13 cellular contexts compared by ENCODE assay signal in genomic region chr1:198641966-198642656, GRCh38. TPM values are rescaled to one million over a fixed set of nuclear protein-coding genes. Genes with fewer than 3 reads are reported as not detected.
A peak's percentile ranks its signal among the peaks of the same experiment; 100 is the strongest.
DNase-seq lines count a peak whose midpoint lies in the region; ATAC-seq and TF ChIP-seq lines count a peak whose summit lies in the region.
"Had no signal": no experiment of that assay in that cellular context is flagged by ENCODE, and none has a peak within 500 bp of the region (broad histone marks: within the 10 kb centered on the region; RNA-seq: fewer than 3 reads in every experiment).

No MANE protein-coding gene starts in this region.

- peak overlapping the region; percentile 93 for H3K27ac Mint-ChIP-seq in activated naive CD8-positive, alpha-beta T cell treated with anti-CD3 and anti-CD28 coated beads for 36 hours
- peak overlapping the region; percentile 98 for H3K27ac Mint-ChIP-seq in stimulated activated effector memory CD8-positive, alpha-beta T cell treated with anti-CD3 and anti-CD28 coated beads, Interleukin-12 subunit alpha, Interleukin-12 subunit beta, amount 100 ng/mL, for 72 hours

- ATAC-seq in SK-N-SH treated with all-trans-retinoic acid at 6 μM for 48 hours, result peak; percentile 36
- no peak for ATAC-seq in stimulated activated effector memory CD8-positive, alpha-beta T cell treated with anti-CD3 and anti-CD28 coated beads, Interleukin-12 subunit alpha, Interleukin-12 subunit beta, amount 100 ng/mL, for 72 hours
- no peak for ATAC-seq in HG02938 (IDR thresholded peaks at IDR 0.05; ENCODE audit: unreplicated experiment)

- peaks cover 52% of the 10 kb centered on the region for H3K4me1 Mint-ChIP-seq in activated naive CD8-positive, alpha-beta T cell treated with anti-CD3 and anti-CD28 coated beads for 36 hours
- H3K4me1 Mint-ChIP-seq in stimulated activated effector memory CD8-positive, alpha-beta T cell treated with anti-CD3 and anti-CD28 coated beads, Interleukin-12 subunit alpha, Interleukin-12 subunit beta, amount 100 ng/mL, for 72 hours, result peaks cover 25% of the 10 kb centered on the region

- H3K4me2 ChIP-seq in SK-N-SH (no peak overlapping the region), Karpas-422 (ENCODE audit: low read depth, low read length, poor library complexity, severe bottlenecking) (peak overlapping the region; percentile 90)

- H3K9ac ChIP-seq in SK-N-SH (no peak overlapping the region), Karpas-422 (ENCODE audit: low read length) (peak overlapping the region; percentile 82)

- peak overlapping the region in 1 of 2 experiments; percentile 40; a peak in 2 of 4 replicates for H3K27ac ChIP-seq in SK-N-SH (ENCODE audit: low read depth in 2 of 2, low read length in 1 of 2)
- H3K27ac ChIP-seq in Karpas-422 (ENCODE audit: low read length), result peak overlapping the region; percentile 99

- no peak for TF ChIP-seq RAD21 in SK-N-SH (IDR thresholded peaks at IDR 0.05; ENCODE audit: low read length)

- TF ChIP-seq CTCF in SK-N-SH (IDR thresholded peaks at IDR 0.05), result no peak

- H3K36me3 ChIP-seq in SK-N-SH (replicated peaks in 1 of 2; ENCODE audit: control insufficient read depth in 1 of 2, insufficient read depth in 2 of 2, low read length in 1 of 2), result no peaks in the 10 kb centered on the region
- peaks cover 56% of the 10 kb centered on the region for H3K36me3 ChIP-seq in Karpas-422 (ENCODE audit: insufficient read depth, low read length)
- H3K36me3 ChIP-seq: esophagus squamous epithelium had no signal

- WGBS in SK-N-SH (ENCODE audit: low lambda C conversion rate), result 92% methylated on average over 5 of the region's 5 CpGs

- POLR2A ChIA-PET in SK-N-SH (lab: Yijun Ruan, JAX), result no interaction called here

- no peak for TF ChIP-seq EP300 in SK-N-SH (IDR thresholded peaks at IDR 0.05; ENCODE audit: borderline replicate concordance in 1 of 2, low read depth in 1 of 2, low read length in 1 of 2)

- no peaks in the 10 kb centered on the region for H4K20me1 ChIP-seq in SK-N-SH (ENCODE audit: insufficient read depth)
- no peaks in the 10 kb centered on the region for H4K20me1 ChIP-seq in Karpas-422 (ENCODE audit: insufficient read depth, low read depth, low read length)

- H3K9me2 ChIP-seq in SK-N-SH, result no peaks in the 10 kb centered on the region
- no peaks in the 10 kb centered on the region for H3K9me2 ChIP-seq in Karpas-422 (replicated peaks; ENCODE audit: insufficient read depth, low read length)

- no peak overlapping the region for H3K4me3 ChIP-seq in SK-N-SH (ENCODE audit: low read depth in 2 of 2, low read length in 1 of 2)
- peak overlapping the region; percentile 61 for H3K4me3 ChIP-seq in Karpas-422 (ENCODE audit: low read length)

- H2AFZ ChIP-seq in SK-N-SH (ENCODE audit: low read depth), result no peak overlapping the region
- H2AFZ ChIP-seq in Karpas-422 (ENCODE audit: low read length), result no peak overlapping the region

- H3F3A ChIP-seq in SK-N-SH (replicated peaks; ENCODE audit: insufficient read depth), result peaks cover 6% of the 10 kb centered on the region

- no peaks in the 10 kb centered on the region for H3K9me3 Mint-ChIP-seq in activated naive CD8-positive, alpha-beta T cell treated with anti-CD3 and anti-CD28 coated beads for 36 hours
- H3K9me3 Mint-ChIP-seq in stimulated activated effector memory CD8-positive, alpha-beta T cell treated with anti-CD3 and anti-CD28 coated beads, Interleukin-12 subunit alpha, Interleukin-12 subunit beta, amount 100 ng/mL, for 72 hours, result no peaks in the 10 kb centered on the region

- H3K4me1 ChIP-seq in SK-N-SH (ENCODE audit: control insufficient read depth in 1 of 2, insufficient read depth in 2 of 2, low read depth in 1 of 2, low read length in 1 of 2) (peaks cover 0 to 9% of the 10 kb centered on the region in 2 experiments; a peak in 1 of 4 replicates), Karpas-422 (ENCODE audit: low read length) (peaks cover 98% of the 10 kb centered on the region)
- H3K4me1 ChIP-seq: esophagus squamous epithelium had no signal

- CTCF ChIA-PET in SK-N-SH (lab: Yijun Ruan, JAX), result interaction anchor here (0.6 kb wide), 1 partner anchor 15 kb away, joined by 3 read pairs; no protein-coding TSS in a partner anchor

- no peaks in the 10 kb centered on the region for H3K27me3 ChIP-seq in SK-N-SH (ENCODE audit: insufficient read depth)
- no peaks in the 10 kb centered on the region for H3K27me3 ChIP-seq in Karpas-422 (ENCODE audit: low read length)
- H3K27me3 ChIP-seq: esophagus squamous epithelium had no signal

- H3K4me3 Mint-ChIP-seq in activated naive CD8-positive, alpha-beta T cell treated with anti-CD3 and anti-CD28 coated beads for 36 hours, result peak overlapping the region; percentile 92
- peak overlapping the region; percentile 67 for H3K4me3 Mint-ChIP-seq in stimulated activated effector memory CD8-positive, alpha-beta T cell treated with anti-CD3 and anti-CD28 coated beads, Interleukin-12 subunit alpha, Interleukin-12 subunit beta, amount 100 ng/mL, for 72 hours

- H3K79me2 ChIP-seq in SK-N-SH (ENCODE audit: insufficient read depth) (no peaks in the 10 kb centered on the region), Karpas-422 (ENCODE audit: low read length) (peaks cover 68% of the 10 kb centered on the region)

- H3K9me3 ChIP-seq in SK-N-SH (peaks cover 6% of the 10 kb centered on the region; the same call in 1 of the 2 replicates), Karpas-422 (ENCODE audit: low read length) (0 out of 2 replicates have a peak, but pooled peaks cover 2% of the 10 kb centered on the region)
- H3K9me3 ChIP-seq: esophagus squamous epithelium had no signal

- H3K27me3 Mint-ChIP-seq in activated naive CD8-positive, alpha-beta T cell treated with anti-CD3 and anti-CD28 coated beads for 36 hours, result no peaks in the 10 kb centered on the region

- H3K36me3 Mint-ChIP-seq in activated naive CD8-positive, alpha-beta T cell treated with anti-CD3 and anti-CD28 coated beads for 36 hours, result peaks cover 60% of the 10 kb centered on the region
- peaks cover 91% of the 10 kb centered on the region for H3K36me3 Mint-ChIP-seq in stimulated activated effector memory CD8-positive, alpha-beta T cell treated with anti-CD3 and anti-CD28 coated beads, Interleukin-12 subunit alpha, Interleukin-12 subunit beta, amount 100 ng/mL, for 72 hours

- DNase-seq in SK-N-SH (no peak), Karpas-422 (no peak), AG08395 (ENCODE audit: low spot score) (no peak), NCI-H1417 treated with DMSO at 0.1 percent for 48 hours (lab: John Stamatoyannopoulos, UW) (no peak)
- DNase-seq in activated naive CD8-positive, alpha-beta T cell treated with anti-CD3 and anti-CD28 coated beads for 36 hours, result no peak
- DNase-seq in stimulated activated effector memory CD8-positive, alpha-beta T cell treated with anti-CD3 and anti-CD28 coated beads, Interleukin-12 subunit alpha, Interleukin-12 subunit beta, amount 100 ng/mL, for 72 hours (ENCODE audit: low spot score in 2 of 2), result no peak
- DNase-seq: 8988T, cerebellar nuclear complex, esophagus squamous epithelium, NCI-H2081 treated with DMSO at 0.1 percent for 48 hours, posterior cingulate gyrus had no signal

TF ChIP-seq in SK-N-SH treated with all-trans-retinoic acid at 6 μM for 48 hours, 23 proteins besides CTCF, POLR2A, EP300 and RAD21:
- TF ChIP-seq CSDC2 (CRISPR knock-in tag; IDR thresholded peaks at IDR 0.05) (no peak), TCF4 (CRISPR knock-in tag; IDR thresholded peaks at IDR 0.05; ENCODE audit: borderline replicate concordance) (no peak), RARB (CRISPR knock-in tag; IDR thresholded peaks at IDR 0.05) (no peak), BACH2 (CRISPR knock-in tag; IDR thresholded peaks at IDR 0.05; ENCODE audit: borderline replicate concordance) (no peak)

TF ChIP-seq in SK-N-SH, 30 proteins besides CTCF, POLR2A, EP300 and RAD21 (continues in another document):
- TF ChIP-seq IRF3 (IDR thresholded peaks at IDR 0.05; ENCODE audit: low read depth, low read length) (no peak), POLR2AphosphoS5 (IDR thresholded peaks at IDR 0.05; ENCODE audit: low read depth, low read length) (no peak), ZBTB33 (IDR thresholded peaks at IDR 0.05; ENCODE audit: borderline replicate concordance, low read depth) (no peak), FOSL2 (IDR thresholded peaks at IDR 0.05; ENCODE audit: borderline replicate concordance, low read depth) (no peak), MXI1 (IDR thresholded peaks at IDR 0.05; ENCODE audit: low read depth, low read length) (no peak)

RNA-seq across cellular contexts. Expression of gene PTPRC, which starts 3.3 kb away (rescaled TPM):
- 0.03 and 0.11 TPM in 2 replicates for polyA plus RNA-seq in SK-N-SH (2012; rRNA removed)
- polyA plus RNA-seq in SK-N-SH (2012; cell fraction: cytosol; rRNA removed), result 0.05 and 0.06 TPM in 2 replicates
- 0.10 TPM in 1 of 2 replicates, not detected in the other for polyA plus RNA-seq in SK-N-SH (2012; cell fraction: nucleus; rRNA removed)
- 367 and 812 TPM in 2 replicates for total RNA-seq in Karpas-422 (2014; rRNA removed; shearing (Covaris generic); ENCODE audit: low replicate concordance)
- 100 to 1,000 TPM; 421 to 422 TPM for total RNA-seq in activated naive CD8-positive, alpha-beta T cell treated with anti-CD3 and anti-CD28 coated beads for 36 hours
